In the genomic region with DNA sequence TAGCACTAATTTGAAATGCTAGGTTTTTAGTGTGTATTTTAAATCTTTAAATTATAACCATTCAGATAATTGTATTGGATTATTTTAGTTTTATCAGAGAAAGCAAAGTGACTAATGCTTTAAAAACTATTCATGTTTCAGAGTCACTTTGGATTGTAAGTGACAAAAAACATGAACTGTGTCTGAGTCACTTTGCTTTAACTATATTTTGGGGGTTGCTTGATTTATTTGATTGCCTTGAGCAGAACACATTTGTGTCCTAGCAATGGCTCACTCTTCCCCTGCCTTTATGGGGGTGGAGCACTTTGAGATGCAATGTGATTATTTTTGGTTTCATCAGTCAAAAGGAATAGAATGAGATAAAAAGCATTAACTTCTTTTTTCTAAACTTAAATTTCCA, we compare ENCODE assay signal across 19 cellular contexts.
DNase-seq lines count a peak whose midpoint lies in the region; ATAC-seq and TF ChIP-seq lines count a peak whose summit lies in the region.
"Had no signal": no experiment of that assay in that cellular context is flagged by ENCODE, and none has a peak within 500 bp of the region (broad histone marks: within the 10 kb centered on the region; RNA-seq: fewer than 3 reads in every experiment).

No MANE protein-coding gene starts in this region.

- no peak overlapping the region for H3K27ac ChIP-seq in SK-N-SH (ENCODE audit: low read depth in 2 of 2, low read length in 1 of 2)
- H3K27ac ChIP-seq: BLaER1, C4-2B had no signal

- no peak for TF ChIP-seq RAD21 in SK-N-SH (IDR thresholded peaks at IDR 0.05; ENCODE audit: low read length)

- intact Hi-C loops in Right ventricle myocardium inferior (cut with DNase I): no loop called here

- no peaks in the 10 kb centered on the region for H3F3A ChIP-seq in SK-N-SH (replicated peaks; ENCODE audit: insufficient read depth)

- H3K4me2 ChIP-seq in SK-N-SH: no peak overlapping the region
- H3K4me2 ChIP-seq: BLaER1, GM23338 had no signal

- DNase-seq in M059J (ENCODE audit: low read depth): peak; percentile 2
- peak; percentile 20 for DNase-seq in SK-N-SH
- peak; percentile 17 for DNase-seq in putamen (ENCODE audit: low spot score)
- no peak for DNase-seq in stimulated activated naive CD8-positive, alpha-beta T cell treated with anti-CD3 and anti-CD28 coated beads, Interleukin-15, Interleukin-2, amounts not matched to agents 100 U/mL and 50 U/mL, for 24 hours
- no peak for DNase-seq in DMS53 treated with DMSO at 0.1 percent for 48 hours (lab: John Stamatoyannopoulos, UW; ENCODE audit: unreplicated experiment)
- DNase-seq in Right ventricle myocardium inferior (ENCODE audit: missing footprints): no peak
- DNase-seq: Caco-2; CD4-positive, CD25-positive, alpha-beta regulatory T cell; CD8-positive, alpha-beta T cell; DMS153; DMS79; EL; GDM1; H9 had no signal

- CTCF ChIA-PET in SK-N-SH (lab: Yijun Ruan, JAX): interaction anchor here (1.6 kb wide), 1 partner anchor 9 kb away, joined by 3 read pairs; no protein-coding TSS in a partner anchor

- no peak overlapping the region for H2AFZ ChIP-seq in SK-N-SH (ENCODE audit: low read depth)
- H2AFZ ChIP-seq: GM23338 had no signal

- no peaks in the 10 kb centered on the region for H3K79me2 ChIP-seq in SK-N-SH (ENCODE audit: insufficient read depth)

- TF ChIP-seq CTCF in SK-N-SH (IDR thresholded peaks at IDR 0.05): no peak

- H3K27me3 ChIP-seq in SK-N-SH (ENCODE audit: insufficient read depth): no peaks in the 10 kb centered on the region

- H3K9me2 ChIP-seq in SK-N-SH: no peaks in the 10 kb centered on the region

- H3K36me3 ChIP-seq in SK-N-SH (replicated peaks in 1 of 2; ENCODE audit: control insufficient read depth in 1 of 2, insufficient read depth in 2 of 2, low read length in 1 of 2): no peaks in the 10 kb centered on the region
- H3K36me3 ChIP-seq: BLaER1 had no signal

- H3K4me3 ChIP-seq in SK-N-SH (ENCODE audit: low read depth in 2 of 2, low read length in 1 of 2): no peak overlapping the region
- H3K4me3 ChIP-seq: BLaER1, GM12878, GM23338 had no signal

- ATAC-seq in stimulated activated naive CD8-positive, alpha-beta T cell treated with anti-CD3 and anti-CD28 coated beads, Interleukin-15, Interleukin-2, amounts not matched to agents 100 U/mL and 50 U/mL, for 24 hours: no peak
- ATAC-seq in Right ventricle myocardium inferior: no peak
- ATAC-seq: CD8-positive, alpha-beta T cell; GM12878; GM23338; HCT116 had no signal

- H3K4me1 ChIP-seq in SK-N-SH (ENCODE audit: control insufficient read depth in 1 of 2, insufficient read depth in 2 of 2, low read depth in 1 of 2, low read length in 1 of 2): no peaks in the 10 kb centered on the region; a peak in 1 of 4 replicates
- H3K4me1 ChIP-seq: BLaER1, Caco-2 had no signal

- peak in 1 of 2 experiments; percentile 62; a peak in 2 of 4 replicates for TF ChIP-seq EP300 in SK-N-SH (IDR thresholded peaks at IDR 0.05; ENCODE audit: borderline replicate concordance in 1 of 2, low read depth in 1 of 2, low read length in 1 of 2)

- no peaks in the 10 kb centered on the region for H3K9me3 ChIP-seq in SK-N-SH
- H3K9me3 ChIP-seq: BLaER1, Caco-2 had no signal

- no peaks in the 10 kb centered on the region for H4K20me1 ChIP-seq in SK-N-SH (ENCODE audit: insufficient read depth)
- H4K20me1 ChIP-seq: BLaER1 had no signal

- H3K9ac ChIP-seq in SK-N-SH: no peak overlapping the region
- H3K9ac ChIP-seq: BLaER1 had no signal

- POLR2A ChIA-PET in SK-N-SH (lab: Yijun Ruan, JAX): no interaction called here

TF ChIP-seq in SK-N-SH, 30 proteins besides CTCF, POLR2A, EP300 and RAD21:
- no peak for TF ChIP-seq TAF1 (IDR thresholded peaks at IDR 0.05; ENCODE audit: borderline replicate concordance, low read depth, low read length)
- peak; percentile 42 for TF ChIP-seq GATA2 (CRISPR knock-in tag; IDR thresholded peaks at IDR 0.05)
- TF ChIP-seq TCF12 (IDR thresholded peaks at IDR 0.05): 0 out of 2 replicates have a peak, but pooled peaks have one; percentile 14
- no peak for TF ChIP-seq MXI1 (IDR thresholded peaks at IDR 0.05; ENCODE audit: low read depth, low read length)
- no peak for TF ChIP-seq SMC3 (IDR thresholded peaks at IDR 0.05; ENCODE audit: low read depth, low read length)

Comparison
In these comparisons a context has a peak if more than half of its experiments do, and no peak if none do; other contexts are left out.
1. DNase-seq: peak in M059J (single experiment), SK-N-SH (single experiment) and putamen (single experiment); none in stimulated activated naive CD8-positive, alpha-beta T cell treated with anti-CD3 and anti-CD28 coated beads, Interleukin-15, Interleukin-2, amounts not matched to agents 100 U/mL and 50 U/mL, for 24 hours (single experiment), DMS53 treated with DMSO at 0.1 percent for 48 hours (single experiment) and Right ventricle myocardium inferior (single experiment).